10 cellular contexts compared by ENCODE assay signal in genomic region chr5:170896779-170897178, GRCh38. TPM values are rescaled to one million over a fixed set of nuclear protein-coding genes. Genes with fewer than 3 reads are reported as not detected.
DNase-seq lines count a peak whose midpoint lies in the region; ATAC-seq and TF ChIP-seq lines count a peak whose summit lies in the region.
"Had no signal": no experiment of that assay in that cellular context is flagged by ENCODE, and none has a peak within 500 bp of the region (broad histone marks: within the 10 kb centered on the region; RNA-seq: fewer than 3 reads in every experiment).

No MANE protein-coding gene starts in this region.

- no peak overlapping the region for H3K4me3 Mint-ChIP-seq in endothelial cell (ENCODE audit: unreplicated experiment)
- no peak overlapping the region for H3K4me3 Mint-ChIP-seq in natural killer cell
- H3K4me3 Mint-ChIP-seq: central memory CD8-positive, alpha-beta T cell had no signal

- TF ChIP-seq CTCF in endothelial cell (IDR thresholded peaks at IDR 0.05; ENCODE audit: unreplicated experiment) = peak; percentile 72
- TF ChIP-seq CTCF in natural killer cell (IDR thresholded peaks at IDR 0.05) = no peak

- DNase-seq in GM03348 (ENCODE audit: low spot score) (peak; percentile 28), M059J (ENCODE audit: low read depth) (peak; percentile 5), endothelial cell (ENCODE audit: low spot score) (peak; percentile 82), nucleus accumbens (lab: John Stamatoyannopoulos, UW) (peak in 36 of 56 donors; percentile 1 to 62 (median 15)), natural killer cell (no peak), NCI-H2171 (lab: John Stamatoyannopoulos, UW) (no peak)
- DNase-seq: activated CD4-positive, alpha-beta T cell treated with anti-CD3 and anti-CD28 coated beads, Interleukin-2, amount 50 U/mL, for 1 hour had no signal

- no peak for ATAC-seq in natural killer cell
- no peak for ATAC-seq in GM21526 (IDR thresholded peaks at IDR 0.05; ENCODE audit: low FRiP score, unreplicated experiment)
- ATAC-seq in HG03469 (IDR thresholded peaks at IDR 0.05; ENCODE audit: unreplicated experiment) = no peak

- no peaks in the 10 kb centered on the region for H3K4me1 Mint-ChIP-seq in endothelial cell (ENCODE audit: unreplicated experiment)
- H3K4me1 Mint-ChIP-seq in natural killer cell = no peaks in the 10 kb centered on the region
- H3K4me1 Mint-ChIP-seq: central memory CD8-positive, alpha-beta T cell had no signal

- H3K27ac Mint-ChIP-seq in endothelial cell (ENCODE audit: unreplicated experiment) (no peak overlapping the region), natural killer cell (no peak overlapping the region)

- peaks cover 4% of the 10 kb centered on the region for H3K27me3 Mint-ChIP-seq in endothelial cell (ENCODE audit: unreplicated experiment)
- no peaks in the 10 kb centered on the region for H3K27me3 Mint-ChIP-seq in natural killer cell (ENCODE audit: low read depth in 2 of 2)
- H3K27me3 Mint-ChIP-seq: central memory CD8-positive, alpha-beta T cell had no signal

- H3K9me3 Mint-ChIP-seq in endothelial cell (ENCODE audit: unreplicated experiment) (peaks cover 7% of the 10 kb centered on the region), natural killer cell (peaks cover 2 to 8% of the 10 kb centered on the region in 2 donors)

- H3K36me3 Mint-ChIP-seq in endothelial cell (ENCODE audit: low read depth, unreplicated experiment) (no peaks in the 10 kb centered on the region), natural killer cell (peaks cover 28% of the 10 kb centered on the region)

- intact Hi-C loops in natural killer cell (cut with micrococcal nuclease) = no loop called here

RNA-seq across cellular contexts. Expression of gene RANBP17, which starts 35.0 kb away (rescaled TPM):
- total RNA-seq in M059J (2014; rRNA removed; shearing (Covaris generic)) = not detected in 2 replicates
- total RNA-seq in endothelial cell (ENCODE audit: unreplicated experiment) (22.7 TPM), natural killer cell (10 to 100 TPM; 11.2 to 15.0 (median 12.6) TPM)

Comparison
In these comparisons a context has a peak if more than half of its experiments do, and no peak if none do; other contexts are left out.
1. DNase-seq: peak in GM03348 (single experiment), M059J (single experiment), endothelial cell (single experiment) and nucleus accumbens (36 of 56); none in natural killer cell (single experiment) and NCI-H2171 (single experiment).
2. RNA of gene RANBP17, which starts 35.0 kb away (total RNA-seq): 22.7 TPM in endothelial cell (single experiment) and 11.2 to 15.0 TPM in natural killer cell; not detected in M059J; every median in the first group is over 10 times any median in the second.